Comparison of ENCODE assay signal across 1 cellular context in genomic region chr3:58433400-58434169, GRCh38.
TF ChIP-seq lines count a peak whose summit lies in the region.

Gene PDHB, minus strand, starts transcription at chr3:58433832. Its CDS starts 23 bp downstream, at chr3:58433809.

TF ChIP-seq in HEK293, 187 proteins besides CTCF, POLR2A, EP300 and RAD21 (continued from another document):
- TF ChIP-seq TSHZ1 (tag by site-specific recombination; IDR thresholded peaks at IDR 0.05; ENCODE audit: borderline replicate concordance) (no peak), ZNF561 (tag by site-specific recombination; IDR thresholded peaks at IDR 0.05; ENCODE audit: borderline replicate concordance) (peak; percentile 77; the same call in 1 of the 2 replicates), ZNF335 (tag by site-specific recombination; conservative IDR thresholded peaks at IDR 0.05) (peak; percentile 94), GLI4 (tag by site-specific recombination; IDR thresholded peaks at IDR 0.05) (0 out of 2 replicates have a peak, but pooled peaks have one; percentile 57)
